Comparison of ENCODE assay signal across 8 cellular contexts in genomic region chr22:44668190-44668885, GRCh38. TPM values are rescaled to one million over a fixed set of nuclear protein-coding genes. Genes with fewer than 3 reads are reported as not detected.
DNase-seq lines count a peak whose midpoint lies in the region; ATAC-seq and TF ChIP-seq lines count a peak whose summit lies in the region.

No MANE protein-coding gene starts in this region.

- TF ChIP-seq CTCF in 22Rv1 (IDR thresholded peaks at IDR 0.05) (peak; percentile 45), NB4 (IDR thresholded peaks at IDR 0.05; ENCODE audit: low read depth, low read length) (no peak)

- TF ChIP-seq POLR2A in NB4 (IDR thresholded peaks at IDR 0.05; ENCODE audit: extremely low read depth, insufficient read length): no peak

- POLR2A ChIA-PET in activated naive CD8-positive, alpha-beta T cell treated with anti-CD3 and anti-CD28 coated beads, Interleukin-2, amount 10 ng/mL, durations not matched to agents 7 days and 5 days (lab: Charles Lee): interaction anchor here (0.7 to 2.7 kb wide), 6 partner anchors 9 to 18 kb away, joined by 3 to 10 read pairs (median 4); no protein-coding TSS in a partner anchor

- peak; percentile 37 for DNase-seq in NB4 (ENCODE audit: low read depth)
- DNase-seq in activated naive CD8-positive, alpha-beta T cell treated with anti-CD3 and anti-CD28 coated beads, Interleukin-2, amount 10 ng/mL, durations not matched to agents 7 days and 5 days: peak; percentile 82
- DNase-seq in immature natural killer cell: peak; percentile 68 to 79 (median 76)
- peak; percentile 24 for DNase-seq in stimulated activated CD4-positive, alpha-beta T cell treated with anti-CD3 and anti-CD28 coated beads, Interleukin-4, amount 100 ng/mL, for 24 hours

- H3K4me1 Mint-ChIP-seq in activated naive CD8-positive, alpha-beta T cell treated with anti-CD3 and anti-CD28 coated beads, Interleukin-2, amount 10 ng/mL, durations not matched to agents 7 days and 5 days: peaks cover 66% of the 10 kb centered on the region
- peaks cover 86% of the 10 kb centered on the region in 2 donors for H3K4me1 Mint-ChIP-seq in immature natural killer cell

- peak overlapping the region; percentile 82 for H3K27ac Mint-ChIP-seq in activated naive CD8-positive, alpha-beta T cell treated with anti-CD3 and anti-CD28 coated beads, Interleukin-2, amount 10 ng/mL, durations not matched to agents 7 days and 5 days
- peak overlapping the region; percentile 88 to 96 (median 91) for H3K27ac Mint-ChIP-seq in immature natural killer cell

- no peak overlapping the region for H3K4me3 ChIP-seq in NB4 (ENCODE audit: low read depth, low read length)

- no peaks in the 10 kb centered on the region for H3K27me3 Mint-ChIP-seq in activated naive CD8-positive, alpha-beta T cell treated with anti-CD3 and anti-CD28 coated beads, Interleukin-2, amount 10 ng/mL, durations not matched to agents 7 days and 5 days
- peaks cover 12 to 20% (median 18%) of the 10 kb centered on the region in 3 donors for H3K27me3 Mint-ChIP-seq in immature natural killer cell (ENCODE audit: low read depth in 3 of 3)

- ATAC-seq in activated naive CD8-positive, alpha-beta T cell treated with anti-CD3 and anti-CD28 coated beads, Interleukin-2, amount 10 ng/mL, durations not matched to agents 7 days and 5 days (ENCODE audit: low read depth): peak; percentile 41
- ATAC-seq in GM21381 (IDR thresholded peaks at IDR 0.05; ENCODE audit: unreplicated experiment) (no peak), HG03520 (IDR thresholded peaks at IDR 0.05; ENCODE audit: unreplicated experiment) (no peak), GM19324 (IDR thresholded peaks at IDR 0.05; ENCODE audit: low FRiP score, unreplicated experiment) (no peak)

- H3K9me3 Mint-ChIP-seq in activated naive CD8-positive, alpha-beta T cell treated with anti-CD3 and anti-CD28 coated beads, Interleukin-2, amount 10 ng/mL, durations not matched to agents 7 days and 5 days: no peaks in the 10 kb centered on the region
- H3K9me3 Mint-ChIP-seq in immature natural killer cell: no peaks in the 10 kb centered on the region

- H3K27ac ChIP-seq in 22Rv1: no peak overlapping the region

- peaks cover 4% of the 10 kb centered on the region for H3K36me3 Mint-ChIP-seq in activated naive CD8-positive, alpha-beta T cell treated with anti-CD3 and anti-CD28 coated beads, Interleukin-2, amount 10 ng/mL, durations not matched to agents 7 days and 5 days
- peaks cover 0 to 4% (median 0%) of the 10 kb centered on the region in 3 donors for H3K36me3 Mint-ChIP-seq in immature natural killer cell

- H3K4me3 Mint-ChIP-seq in activated naive CD8-positive, alpha-beta T cell treated with anti-CD3 and anti-CD28 coated beads, Interleukin-2, amount 10 ng/mL, durations not matched to agents 7 days and 5 days: peak overlapping the region; percentile 61
- peak overlapping the region; percentile 73 to 85 (median 83) for H3K4me3 Mint-ChIP-seq in immature natural killer cell

RNA-seq across cellular contexts. Expression of gene PRR5, which starts 33.7 kb away (rescaled TPM):
- total RNA-seq in activated naive CD8-positive, alpha-beta T cell treated with anti-CD3 and anti-CD28 coated beads, Interleukin-2, amount 10 ng/mL, durations not matched to agents 7 days and 5 days: 10 to 100 TPM; 51.5 to 52.3 TPM
- polyA plus RNA-seq in immature natural killer cell: 100 to 1,000 TPM; 102 to 168 (median 112) TPM

Comparison
In these comparisons a context has a peak if more than half of its experiments do, and no peak if none do; other contexts are left out.
1. DNase-seq: peak in every context shown above with its lines; median percentile 82 in activated naive CD8-positive, alpha-beta T cell treated with anti-CD3 and anti-CD28 coated beads, Interleukin-2, amount 10 ng/mL, durations not matched to agents 7 days and 5 days; 76 in immature natural killer cell; 37 in NB4; 24 in stimulated activated CD4-positive, alpha-beta T cell treated with anti-CD3 and anti-CD28 coated beads, Interleukin-4, amount 100 ng/mL, for 24 hours.